9 cellular contexts compared by ENCODE assay signal in the genomic region with DNA sequence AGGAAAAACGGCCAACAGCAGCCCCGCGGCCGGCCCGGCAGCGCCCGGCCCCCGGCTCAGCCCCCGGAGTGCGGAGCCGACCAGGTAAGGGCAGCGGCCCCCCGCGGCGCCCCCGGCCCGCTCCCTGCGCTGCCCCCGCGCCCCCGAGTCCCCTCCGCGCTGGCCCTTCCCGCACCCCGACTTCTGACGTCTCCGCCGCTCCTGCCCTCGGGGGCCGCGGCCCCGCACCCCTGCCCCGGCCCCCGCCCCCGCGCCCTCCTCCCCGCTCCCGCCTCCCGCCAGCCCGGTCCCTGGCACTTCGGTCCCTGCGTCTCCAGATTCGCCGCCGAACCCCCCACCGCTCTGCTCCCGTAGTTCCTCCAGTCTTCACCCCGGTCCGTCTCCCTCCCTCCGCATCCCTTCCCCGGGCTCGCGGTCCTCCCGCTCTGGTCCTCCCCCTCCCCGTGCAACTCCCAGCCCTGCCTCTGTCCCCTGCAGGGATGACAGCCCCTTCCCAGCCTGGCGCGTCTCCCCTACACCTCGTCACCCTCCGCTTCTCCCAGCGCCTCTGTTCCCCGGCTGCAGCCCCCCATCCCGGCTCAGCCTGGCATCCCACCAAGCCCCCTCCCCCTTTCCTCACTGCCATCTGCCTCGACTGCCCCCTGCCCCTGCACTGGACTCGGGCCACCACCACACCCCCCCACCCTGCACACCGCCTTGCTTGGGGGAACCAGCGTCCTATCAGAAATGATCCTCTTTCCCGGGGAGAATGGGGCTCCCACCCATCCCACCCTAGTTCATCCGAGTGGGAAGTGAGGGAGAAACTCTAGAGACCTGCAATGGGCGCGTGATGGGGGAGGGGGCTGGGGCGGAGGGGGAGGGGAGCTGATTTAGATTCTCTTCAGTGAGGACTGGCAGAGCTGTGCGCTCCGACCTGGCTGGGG. TPM values are rescaled to one million over a fixed set of nuclear protein-coding genes. Genes with fewer than 3 reads are reported as not detected.
A peak's percentile ranks its signal among the peaks of the same experiment; 100 is the strongest.
DNase-seq lines count a peak whose midpoint lies in the region; ATAC-seq, FAIRE-seq and TF ChIP-seq lines count a peak whose summit lies in the region.
"Had no signal": no experiment of that assay in that cellular context is flagged by ENCODE, and none has a peak within 500 bp of the region (broad histone marks: within the 10 kb centered on the region; RNA-seq: fewer than 3 reads in every experiment).

No MANE protein-coding gene starts in this region.

- H3K4me1 ChIP-seq in BLaER1 (no peaks in the 10 kb centered on the region), HEK293 (ENCODE audit: control insufficient read depth, insufficient read depth, low read length) (no peaks in the 10 kb centered on the region), osteoblast (ENCODE audit: insufficient read depth, low read length) (peaks cover 3% of the 10 kb centered on the region)
- H3K4me1 ChIP-seq: psoas muscle had no signal

- H4K20me1 ChIP-seq in BLaER1 (no peaks in the 10 kb centered on the region), osteoblast (ENCODE audit: insufficient read depth, low read length) (no peaks in the 10 kb centered on the region)

- H3K4me1 Mint-ChIP-seq in endothelial cell (ENCODE audit: unreplicated experiment), result no peaks in the 10 kb centered on the region
- H3K4me1 Mint-ChIP-seq in activated T-helper 2 cell treated with anti-CD3 and anti-CD28 coated beads, Interferon-gamma antibody, Interleukin-2, Interleukin-4, amounts not matched to agents 10 μg/mL and 5 μg/mL and 100 μg/mL, durations not matched to agents 14 hours and 24 hours and 36 hours (ENCODE audit: low read depth), result peaks cover 2% of the 10 kb centered on the region

- no peaks in the 10 kb centered on the region for H3K36me3 Mint-ChIP-seq in endothelial cell (ENCODE audit: low read depth, unreplicated experiment)
- H3K36me3 Mint-ChIP-seq in activated T-helper 2 cell treated with anti-CD3 and anti-CD28 coated beads, Interferon-gamma antibody, Interleukin-2, Interleukin-4, amounts not matched to agents 10 μg/mL and 5 μg/mL and 100 μg/mL, durations not matched to agents 14 hours and 24 hours and 36 hours (ENCODE audit: low read depth), result no peaks in the 10 kb centered on the region

- POLR2A ChIA-PET in HEK293 (lab: Yijun Ruan, JAX), result interaction anchor here (1.9 kb wide), 1 partner anchor 172 kb away, joined by 4 read pairs; no protein-coding TSS in a partner anchor

- H3K9me3 ChIP-seq in BLaER1 (no peaks in the 10 kb centered on the region), HEK293 (ENCODE audit: control insufficient read depth, insufficient read depth, low read depth, low read length) (no peaks in the 10 kb centered on the region), osteoblast (ENCODE audit: low read depth, low read length) (no peaks in the 10 kb centered on the region)
- H3K9me3 ChIP-seq: psoas muscle had no signal

- ATAC-seq in GM18505 (IDR thresholded peaks at IDR 0.05; ENCODE audit: unreplicated experiment), result no peak

- H3K4me2 ChIP-seq in BLaER1, result peak overlapping the region; percentile 78
- H3K4me2 ChIP-seq in osteoblast (ENCODE audit: insufficient read depth, low read length), result no peak overlapping the region

- TF ChIP-seq CTCF in HEK293 (tag by site-specific recombination; IDR thresholded peaks at IDR 0.05) (no peak), endothelial cell (IDR thresholded peaks at IDR 0.05; ENCODE audit: unreplicated experiment) (no peak), osteoblast (IDR thresholded peaks at IDR 0.05; ENCODE audit: extremely low read depth, low read depth, low read length) (no peak)

- CTCF ChIA-PET in HEK293 (lab: Yijun Ruan, JAX), result interaction anchor here (0.5 to 5.4 kb wide), 17 partner anchors 10 to 683 kb away, joined by 3 to 59 read pairs (median 5); no protein-coding TSS in a partner anchor

- peak overlapping the region; percentile 65 for H3K4me3 Mint-ChIP-seq in endothelial cell (ENCODE audit: unreplicated experiment)
- no peak overlapping the region for H3K4me3 Mint-ChIP-seq in activated T-helper 2 cell treated with anti-CD3 and anti-CD28 coated beads, Interferon-gamma antibody, Interleukin-2, Interleukin-4, amounts not matched to agents 10 μg/mL and 5 μg/mL and 100 μg/mL, durations not matched to agents 14 hours and 24 hours and 36 hours (ENCODE audit: low read depth)

- intact Hi-C loops in activated T-helper 2 cell treated with anti-CD3 and anti-CD28 coated beads, Interferon-gamma antibody, Interleukin-2, Interleukin-4, amounts not matched to agents 10 μg/mL and 5 μg/mL and 100 μg/mL, durations not matched to agents 14 hours and 24 hours and 36 hours (cut with micrococcal nuclease), result loop anchor here (1.0 to 5.0 kb wide), 5 partner anchors 173 to 680 kb away; no protein-coding TSS in a partner anchor

- no peak for FAIRE-seq in GM12892 (lab: Jason Lieb, UNC)

- H3K4me3 ChIP-seq in BLaER1 (peak overlapping the region; percentile 67), HEK293 (ENCODE audit: low read depth, low read length) (peak overlapping the region; percentile 38), osteoblast (ENCODE audit: insufficient read depth, low read length) (no peak overlapping the region)

- no peaks in the 10 kb centered on the region for H3K79me2 ChIP-seq in osteoblast (ENCODE audit: insufficient read depth, low read length)

- no peak overlapping the region for H3K9ac ChIP-seq in BLaER1

- peaks cover 36% of the 10 kb centered on the region for H3K27me3 ChIP-seq in BLaER1
- peaks cover 19% of the 10 kb centered on the region for H3K27me3 ChIP-seq in osteoblast (ENCODE audit: insufficient read depth, low read length)

- no peaks in the 10 kb centered on the region for H3K9me3 Mint-ChIP-seq in endothelial cell (ENCODE audit: unreplicated experiment)
- no peaks in the 10 kb centered on the region for H3K9me3 Mint-ChIP-seq in activated T-helper 2 cell treated with anti-CD3 and anti-CD28 coated beads, Interferon-gamma antibody, Interleukin-2, Interleukin-4, amounts not matched to agents 10 μg/mL and 5 μg/mL and 100 μg/mL, durations not matched to agents 14 hours and 24 hours and 36 hours

- DNase-seq in endothelial cell (ENCODE audit: low spot score), result no peak
- peak; percentile 59 for DNase-seq in osteoblast (ENCODE audit: insufficient read length, low spot score, missing footprints)
- DNase-seq in GM12892 (ENCODE audit: insufficient read length), result no peak
- no peak for DNase-seq in activated T-helper 2 cell treated with anti-CD3 and anti-CD28 coated beads, Interferon-gamma antibody, Interleukin-2, Interleukin-4, amounts not matched to agents 10 μg/mL and 5 μg/mL and 100 μg/mL, durations not matched to agents 14 hours and 24 hours and 36 hours (ENCODE audit: low spot score)
- no peak for DNase-seq in NCI-H226

- H3K36me3 ChIP-seq in BLaER1, result no peaks in the 10 kb centered on the region
- H3K36me3 ChIP-seq in HEK293 (ENCODE audit: control insufficient read depth in 2 of 2, insufficient read depth in 1 of 2, low read length in 2 of 2), result no peaks in the 10 kb centered on the region
- H3K36me3 ChIP-seq in osteoblast (ENCODE audit: insufficient read depth, low read length), result no peaks in the 10 kb centered on the region

- no peak for TF ChIP-seq POLR2A in GM12892 (IDR thresholded peaks at IDR 0.05; ENCODE audit: low read depth, low read length)
- TF ChIP-seq POLR2A in GM18505 (IDR thresholded peaks at IDR 0.05; ENCODE audit: borderline replicate concordance, extremely low read depth, insufficient read depth, insufficient read length), result no peak

- H3K27me3 Mint-ChIP-seq in endothelial cell (ENCODE audit: unreplicated experiment), result peaks cover 13% of the 10 kb centered on the region
- peaks cover 47% of the 10 kb centered on the region for H3K27me3 Mint-ChIP-seq in activated T-helper 2 cell treated with anti-CD3 and anti-CD28 coated beads, Interferon-gamma antibody, Interleukin-2, Interleukin-4, amounts not matched to agents 10 μg/mL and 5 μg/mL and 100 μg/mL, durations not matched to agents 14 hours and 24 hours and 36 hours (ENCODE audit: low read depth)

- no peak overlapping the region for H2AFZ ChIP-seq in osteoblast (ENCODE audit: low read length)

- H3K27ac ChIP-seq in BLaER1, result no peak overlapping the region
- H3K27ac ChIP-seq in HEK293 (ENCODE audit: extremely low read depth, low read depth, low read length), result no peak overlapping the region
- H3K27ac ChIP-seq in osteoblast (ENCODE audit: low read depth, low read length), result no peak overlapping the region
- H3K27ac ChIP-seq: psoas muscle had no signal

- H3K27ac Mint-ChIP-seq in endothelial cell (ENCODE audit: unreplicated experiment), result no peak overlapping the region
- no peak overlapping the region for H3K27ac Mint-ChIP-seq in activated T-helper 2 cell treated with anti-CD3 and anti-CD28 coated beads, Interferon-gamma antibody, Interleukin-2, Interleukin-4, amounts not matched to agents 10 μg/mL and 5 μg/mL and 100 μg/mL, durations not matched to agents 14 hours and 24 hours and 36 hours

TF ChIP-seq in HEK293, 187 proteins besides CTCF, POLR2A, EP300 and RAD21 (continues in another document):
- TF ChIP-seq ZFHX2 (tag by site-specific recombination; conservative IDR thresholded peaks at IDR 0.05), result 0 out of 2 replicates have a peak, but pooled peaks have one; percentile 9
- TF ChIP-seq, protein P1, sequence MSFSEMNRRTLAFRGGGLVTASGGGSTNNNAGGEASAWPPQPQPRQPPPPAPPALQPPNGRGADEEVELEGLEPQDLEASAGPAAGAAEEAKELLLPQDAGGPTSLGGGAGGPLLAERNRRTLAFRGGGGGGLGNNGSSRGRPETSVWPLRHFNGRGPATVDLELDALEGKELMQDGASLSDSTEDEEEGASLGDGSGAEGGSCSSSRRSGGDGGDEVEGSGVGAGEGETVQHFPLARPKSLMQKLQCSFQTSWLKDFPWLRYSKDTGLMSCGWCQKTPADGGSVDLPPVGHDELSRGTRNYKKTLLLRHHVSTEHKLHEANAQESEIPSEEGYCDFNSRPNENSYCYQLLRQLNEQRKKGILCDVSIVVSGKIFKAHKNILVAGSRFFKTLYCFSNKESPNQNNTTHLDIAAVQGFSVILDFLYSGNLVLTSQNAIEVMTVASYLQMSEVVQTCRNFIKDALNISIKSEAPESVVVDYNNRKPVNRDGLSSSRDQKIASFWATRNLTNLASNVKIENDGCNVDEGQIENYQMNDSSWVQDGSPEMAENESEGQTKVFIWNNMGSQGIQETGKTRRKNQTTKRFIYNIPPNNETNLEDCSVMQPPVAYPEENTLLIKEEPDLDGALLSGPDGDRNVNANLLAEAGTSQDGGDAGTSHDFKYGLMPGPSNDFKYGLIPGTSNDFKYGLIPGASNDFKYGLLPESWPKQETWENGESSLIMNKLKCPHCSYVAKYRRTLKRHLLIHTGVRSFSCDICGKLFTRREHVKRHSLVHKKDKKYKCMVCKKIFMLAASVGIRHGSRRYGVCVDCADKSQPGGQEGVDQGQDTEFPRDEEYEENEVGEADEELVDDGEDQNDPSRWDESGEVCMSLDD (tag by site-specific recombination; IDR thresholded peaks at IDR 0.05), result peak; percentile 50; the same call in 1 of the 2 replicates

RNA-seq across cellular contexts. Expression of a gene that starts 0.5 kb away (rescaled TPM):
- total RNA-seq in endothelial cell (ENCODE audit: unreplicated experiment) (4.5 TPM), osteoblast (under 0.01 and 0.29 TPM in 2 replicates)
- polyA plus RNA-seq in GM12892 (2012; ENCODE audit: missing spikeins), result 0.45 TPM
- not detected in 2 replicates for total RNA-seq in activated T-helper 2 cell treated with anti-CD3 and anti-CD28 coated beads, Interferon-gamma antibody, Interleukin-2, Interleukin-4, amounts not matched to agents 10 μg/mL and 5 μg/mL and 100 μg/mL, durations not matched to agents 14 hours and 24 hours and 36 hours
